Comparison of ENCODE assay signal across 9 cellular contexts in the genomic region with DNA sequence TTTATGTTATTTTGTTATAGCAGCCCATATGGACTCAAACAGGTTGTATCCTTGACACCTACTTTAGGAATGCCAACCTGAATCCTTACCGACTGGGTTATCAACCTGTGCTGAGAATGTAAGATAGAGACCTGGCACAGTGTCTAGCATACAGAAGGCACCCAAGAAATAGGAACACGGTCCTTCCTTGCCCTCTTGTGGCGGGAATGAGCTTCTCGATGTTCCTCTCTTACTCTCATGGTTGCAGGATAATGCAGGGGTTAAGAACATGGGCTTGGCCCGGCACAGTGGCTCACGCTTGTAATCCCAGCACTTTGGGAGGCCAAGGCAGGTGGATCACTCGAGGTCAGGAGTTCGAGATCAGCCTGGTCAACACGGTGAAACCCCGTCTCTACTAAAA. TPM values are rescaled to one million over a fixed set of nuclear protein-coding genes. Genes with fewer than 3 reads are reported as not detected.
A peak's percentile ranks its signal among the peaks of the same experiment; 100 is the strongest.
DNase-seq lines count a peak whose midpoint lies in the region; ATAC-seq and TF ChIP-seq lines count a peak whose summit lies in the region.
"Had no signal": no experiment of that assay in that cellular context is flagged by ENCODE, and none has a peak within 500 bp of the region (broad histone marks: within the 10 kb centered on the region; RNA-seq: fewer than 3 reads in every experiment).

No MANE protein-coding gene starts in this region.

- DNase-seq in DMS114 treated with DMSO at 0.1 percent for 48 hours (lab: John Stamatoyannopoulos, UW; ENCODE audit: unreplicated experiment) (peak; percentile 73), NCI-H2107 (lab: John Stamatoyannopoulos, UW) (peak; percentile 41), chondrocyte (ENCODE audit: low spot score) (no peak), mucosa of gallbladder (ENCODE audit: low spot score) (peak; percentile 66), posterior vena cava (ENCODE audit: low spot score) (no peak), uterus (no peak), SKM-1 treated with dmso at 0.1 percent for 144 hours (lab: John Stamatoyannopoulos, UW; ENCODE audit: unreplicated experiment) (no peak)
- DNase-seq in natural killer cell treated with Interleukin-12 subunit alpha and Interleukin-12 subunit beta and Interleukin-15 and Interleukin-18, amount 100 ng/mL, for 72 hours (ENCODE audit: low spot score), result no peak

- H3K36me3 ChIP-seq in uterus, result no peaks in the 10 kb centered on the region

- peaks cover 17% of the 10 kb centered on the region for H3K36me3 Mint-ChIP-seq in chondrocyte (ENCODE audit: low read depth)
- H3K36me3 Mint-ChIP-seq in natural killer cell treated with Interleukin-12 subunit alpha and Interleukin-12 subunit beta and Interleukin-15 and Interleukin-18, amount 100 ng/mL, for 72 hours, result peaks cover 9% of the 10 kb centered on the region

- H3K27ac ChIP-seq in uterus, result no peak overlapping the region

- no peaks in the 10 kb centered on the region for H3K9me3 ChIP-seq in uterus

- no peak overlapping the region for H3K4me3 ChIP-seq in uterus

- no peaks in the 10 kb centered on the region for H3K27me3 Mint-ChIP-seq in chondrocyte (ENCODE audit: low read depth)
- no peaks in the 10 kb centered on the region for H3K27me3 Mint-ChIP-seq in natural killer cell treated with Interleukin-12 subunit alpha and Interleukin-12 subunit beta and Interleukin-15 and Interleukin-18, amount 100 ng/mL, for 72 hours

- no peak for TF ChIP-seq POLR2A in uterus (IDR thresholded peaks at IDR 0.05)

- intact Hi-C loops in posterior vena cava (cut with DNase I), result no loop called here
- intact Hi-C loops in uterus (cut with DNase I; ENCODE audit: low total_unique reads), result no loop called here

- TF ChIP-seq CTCF in chondrocyte (IDR thresholded peaks at IDR 0.05) (peak; percentile 77), uterus (IDR thresholded peaks at IDR 0.05) (no peak)

- no peaks in the 10 kb centered on the region for H3K9me3 Mint-ChIP-seq in chondrocyte (ENCODE audit: low read depth)
- no peaks in the 10 kb centered on the region for H3K9me3 Mint-ChIP-seq in natural killer cell treated with Interleukin-12 subunit alpha and Interleukin-12 subunit beta and Interleukin-15 and Interleukin-18, amount 100 ng/mL, for 72 hours

- no peaks in the 10 kb centered on the region for H3K27me3 ChIP-seq in uterus

- ATAC-seq in natural killer cell treated with Interleukin-12 subunit alpha and Interleukin-12 subunit beta and Interleukin-15 and Interleukin-18, amount 100 ng/mL, for 72 hours, result no peak

- H3K4me1 Mint-ChIP-seq in chondrocyte (ENCODE audit: low read depth), result peaks cover 1% of the 10 kb centered on the region
- peaks cover 8 to 11% of the 10 kb centered on the region in 2 donors for H3K4me1 Mint-ChIP-seq in natural killer cell treated with Interleukin-12 subunit alpha and Interleukin-12 subunit beta and Interleukin-15 and Interleukin-18, amount 100 ng/mL, for 72 hours (ENCODE audit: low read depth in 2 of 2)

- no peak overlapping the region for H3K27ac Mint-ChIP-seq in chondrocyte (ENCODE audit: unreplicated experiment)
- no peak overlapping the region for H3K27ac Mint-ChIP-seq in natural killer cell treated with Interleukin-12 subunit alpha and Interleukin-12 subunit beta and Interleukin-15 and Interleukin-18, amount 100 ng/mL, for 72 hours

- no peak overlapping the region for H3K4me3 Mint-ChIP-seq in chondrocyte (ENCODE audit: unreplicated experiment)
- no peak overlapping the region for H3K4me3 Mint-ChIP-seq in natural killer cell treated with Interleukin-12 subunit alpha and Interleukin-12 subunit beta and Interleukin-15 and Interleukin-18, amount 100 ng/mL, for 72 hours

- H3K4me1 ChIP-seq in uterus, result no peaks in the 10 kb centered on the region

RNA-seq across cellular contexts. Expression of a gene that starts 6.5 kb away (rescaled TPM):
- 12.1 to 14.2 TPM (median 14.1 TPM) in 3 replicates for total RNA-seq in chondrocyte
- 14.7 TPM for total RNA-seq in mucosa of gallbladder
- 10 to 100 TPM; 26.6 to 34.8 TPM for total RNA-seq in natural killer cell treated with Interleukin-12 subunit alpha and Interleukin-12 subunit beta and Interleukin-15 and Interleukin-18, amount 100 ng/mL, for 72 hours
- 10 to 100 TPM; 13.7 to 15.7 TPM for total RNA-seq in posterior vena cava
- total RNA-seq in uterus, result 10 to 100 TPM; 12.2 to 23.5 (median 19.0) TPM

RNA-seq across cellular contexts. Expression of a gene that starts 29.3 kb away (rescaled TPM):
- total RNA-seq in chondrocyte (not detected in 3 replicates), mucosa of gallbladder (3.1 TPM), posterior vena cava (1 to 10 TPM in 1 of 2 donors, under 1 TPM in 1; 0.42 to 1.4 TPM), uterus (under 1 TPM in 2 of 4 donors, not detected in 2; 0.35 to 0.82 TPM)
- total RNA-seq in natural killer cell treated with Interleukin-12 subunit alpha and Interleukin-12 subunit beta and Interleukin-15 and Interleukin-18, amount 100 ng/mL, for 72 hours, result 10 to 100 TPM; 10.1 to 10.8 TPM

RNA-seq across cellular contexts. Expression of a gene that starts 31.4 kb away (rescaled TPM):
- not detected in 3 replicates for total RNA-seq in chondrocyte
- total RNA-seq in mucosa of gallbladder, result 12.0 TPM
- not detected for total RNA-seq in natural killer cell treated with Interleukin-12 subunit alpha and Interleukin-12 subunit beta and Interleukin-15 and Interleukin-18, amount 100 ng/mL, for 72 hours
- total RNA-seq in posterior vena cava, result not detected
- total RNA-seq in uterus, result 10 to 100 TPM in 1 of 4 donors, not detected in 3; 11.8 TPM
- total RNA-seq: pulmonary artery endothelial cell had no signal

Comparison
In these comparisons a context has a peak if more than half of its experiments do, and no peak if none do; other contexts are left out.
1. DNase-seq: peak in DMS114 treated with DMSO at 0.1 percent for 48 hours (single experiment), NCI-H2107 (single experiment) and mucosa of gallbladder (single experiment); none in chondrocyte (single experiment), natural killer cell treated with Interleukin-12 subunit alpha and Interleukin-12 subunit beta and Interleukin-15 and Interleukin-18, amount 100 ng/mL, for 72 hours (single experiment), posterior vena cava (single experiment), uterus (0 of 2) and SKM-1 treated with dmso at 0.1 percent for 144 hours (single experiment).